Comparison of ENCODE assay signal across 8 cellular contexts in genomic region chr4:53490965-53491622, GRCh38.
DNase-seq lines count a peak whose midpoint lies in the region; ATAC-seq and TF ChIP-seq lines count a peak whose summit lies in the region.

No MANE protein-coding gene starts in this region.

- H3K4me3 Mint-ChIP-seq in stimulated activated effector memory CD8-positive, alpha-beta T cell treated with anti-CD3 and anti-CD28 coated beads, Interleukin-12 subunit alpha, Interleukin-12 subunit beta, amount 100 ng/mL, for 72 hours, result no peak overlapping the region

- no peaks in the 10 kb centered on the region for H3K36me3 Mint-ChIP-seq in stimulated activated effector memory CD8-positive, alpha-beta T cell treated with anti-CD3 and anti-CD28 coated beads, Interleukin-12 subunit alpha, Interleukin-12 subunit beta, amount 100 ng/mL, for 72 hours

- H3K9me3 ChIP-seq in right lobe of liver, result no peaks in the 10 kb centered on the region

- peak; percentile 79 for TF ChIP-seq CTCF in cardiac fibroblast (IDR thresholded peaks at IDR 0.05; ENCODE audit: low read depth, low read length)
- TF ChIP-seq CTCF in right lobe of liver (IDR thresholded peaks at IDR 0.05), result peak; percentile 68 to 76 (median 70)

- H3K4me1 ChIP-seq in ACC112 (ENCODE audit: control insufficient read depth, insufficient read depth, low read length, unreplicated experiment) (peaks cover 28% of the 10 kb centered on the region), right lobe of liver (peaks cover 0 to 6% (median 0%) of the 10 kb centered on the region in 4 donors)

- no peak for TF ChIP-seq POLR2A in right lobe of liver (IDR thresholded peaks at IDR 0.05)

- peak overlapping the region; percentile 62 for H2AFZ ChIP-seq in ACC112 (ENCODE audit: low read length, unreplicated experiment)

- ATAC-seq in GM18511 (IDR thresholded peaks at IDR 0.05; ENCODE audit: unreplicated experiment) (peak; percentile 57), right lobe of liver (peak; percentile 82 to 96 (median 86)), HG02840 (IDR thresholded peaks at IDR 0.05; ENCODE audit: low FRiP score, unreplicated experiment) (no peak)
- no peak for ATAC-seq in stimulated activated effector memory CD8-positive, alpha-beta T cell treated with anti-CD3 and anti-CD28 coated beads, Interleukin-12 subunit alpha, Interleukin-12 subunit beta, amount 100 ng/mL, for 72 hours

- DNase-seq in NCI-H510A (lab: John Stamatoyannopoulos, UW) (peak; percentile 1), cardiac fibroblast (ENCODE audit: low read depth in 2 of 2) (peak; percentile 96), right lobe of liver (no peak), NCI-H345 treated with DMSO at 0.1 percent for 48 hours (lab: John Stamatoyannopoulos, UW; ENCODE audit: unreplicated experiment) (no peak)
- no peak for DNase-seq in stimulated activated effector memory CD8-positive, alpha-beta T cell treated with anti-CD3 and anti-CD28 coated beads, Interleukin-12 subunit alpha, Interleukin-12 subunit beta, amount 100 ng/mL, for 72 hours (ENCODE audit: low spot score in 2 of 2)

- H3K27ac Mint-ChIP-seq in stimulated activated effector memory CD8-positive, alpha-beta T cell treated with anti-CD3 and anti-CD28 coated beads, Interleukin-12 subunit alpha, Interleukin-12 subunit beta, amount 100 ng/mL, for 72 hours, result no peak overlapping the region

- H3K36me3 ChIP-seq in ACC112 (ENCODE audit: insufficient read depth, low read length) (no peaks in the 10 kb centered on the region), right lobe of liver (no peaks in the 10 kb centered on the region)

- H3K4me3 ChIP-seq in ACC112 (ENCODE audit: low read depth, low read length) (peak overlapping the region; percentile 5; the same call in 1 of the 2 replicates), cardiac fibroblast (replicated peaks in 1 of 2; ENCODE audit: low read depth in 2 of 2, low read length in 2 of 2) (no peak overlapping the region), right lobe of liver (no peak overlapping the region)

- H3K27ac ChIP-seq in ACC112 (ENCODE audit: low read depth, low read length) (peak overlapping the region; percentile 77), right lobe of liver (no peak overlapping the region)

- intact Hi-C loops in right lobe of liver (cut with DNase I), result loop anchor here in 1 of 2 donors (5.0 kb wide), 1 partner anchor 116 kb away; no protein-coding TSS in a partner anchor

- no peaks in the 10 kb centered on the region for H3K79me2 ChIP-seq in ACC112 (ENCODE audit: control insufficient read depth, insufficient read depth, low read length, unreplicated experiment)

- WGBS in right lobe of liver (ENCODE audit: insufficient coverage, low coverage, low lambda C conversion rate, missing lambda C conversion rate), result 15% methylated on average over 3 of the region's 3 CpGs

- no peaks in the 10 kb centered on the region for H3K4me1 Mint-ChIP-seq in stimulated activated effector memory CD8-positive, alpha-beta T cell treated with anti-CD3 and anti-CD28 coated beads, Interleukin-12 subunit alpha, Interleukin-12 subunit beta, amount 100 ng/mL, for 72 hours

- H3K9me3 Mint-ChIP-seq in stimulated activated effector memory CD8-positive, alpha-beta T cell treated with anti-CD3 and anti-CD28 coated beads, Interleukin-12 subunit alpha, Interleukin-12 subunit beta, amount 100 ng/mL, for 72 hours, result no peaks in the 10 kb centered on the region

- H3K27me3 ChIP-seq in ACC112 (ENCODE audit: insufficient read depth, low read length) (no peaks in the 10 kb centered on the region), right lobe of liver (no peaks in the 10 kb centered on the region)

Comparison
In these comparisons a context has a peak if more than half of its experiments do, and no peak if none do; other contexts are left out.
1. ATAC-seq: peak in GM18511 (single experiment) and right lobe of liver (4 of 4); none in stimulated activated effector memory CD8-positive, alpha-beta T cell treated with anti-CD3 and anti-CD28 coated beads, Interleukin-12 subunit alpha, Interleukin-12 subunit beta, amount 100 ng/mL, for 72 hours (single experiment) and HG02840 (single experiment).
2. DNase-seq: peak in NCI-H510A (single experiment) and cardiac fibroblast (2 of 2); none in right lobe of liver (0 of 3), NCI-H345 treated with DMSO at 0.1 percent for 48 hours (single experiment) and stimulated activated effector memory CD8-positive, alpha-beta T cell treated with anti-CD3 and anti-CD28 coated beads, Interleukin-12 subunit alpha, Interleukin-12 subunit beta, amount 100 ng/mL, for 72 hours (0 of 2).